In the genomic region with DNA sequence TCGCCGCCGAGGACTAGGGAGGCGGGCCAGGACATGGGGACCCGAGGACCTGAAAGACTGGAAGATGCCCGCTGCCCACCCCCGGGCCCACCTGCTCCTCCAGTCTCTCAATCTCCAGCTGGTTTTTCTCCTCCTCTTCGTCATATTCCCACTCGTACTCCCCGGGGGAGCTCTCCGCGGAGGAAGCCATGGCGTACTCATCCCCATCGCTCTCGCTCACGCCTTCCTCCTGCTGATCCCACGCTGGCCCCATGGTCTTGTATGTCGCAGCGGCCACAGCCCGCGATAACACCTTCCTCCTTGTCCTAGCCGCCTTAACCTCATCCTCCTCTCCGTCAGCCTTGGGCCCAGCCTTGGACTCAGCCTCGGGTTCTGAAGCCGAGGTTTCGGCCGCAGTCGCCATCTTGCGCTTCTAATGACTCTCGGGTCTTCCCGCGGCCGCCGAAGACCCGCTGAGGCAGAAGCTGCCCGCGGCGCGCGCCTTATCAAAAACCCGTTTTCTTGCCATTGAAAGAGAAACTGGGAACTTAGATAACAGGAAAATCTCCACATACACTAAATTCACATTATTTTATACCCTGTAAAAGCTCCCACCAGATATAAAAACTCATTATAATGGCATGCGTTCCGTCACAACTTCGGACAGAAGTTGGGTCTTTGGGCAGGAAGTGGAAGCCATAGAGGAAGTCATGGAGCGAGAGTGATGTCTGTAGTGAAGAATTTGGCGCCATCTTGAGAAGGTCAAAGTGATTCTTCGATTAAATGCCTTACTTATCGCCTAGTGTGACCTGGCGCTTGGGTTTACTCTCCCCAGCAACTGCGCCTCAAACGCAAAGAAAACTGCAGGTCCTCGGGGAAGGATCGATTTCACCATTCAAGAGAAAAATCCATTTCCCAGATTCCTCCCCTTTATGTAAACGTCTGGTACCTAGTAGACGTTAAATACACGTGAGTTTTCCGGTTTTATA, we compare ENCODE assay signal across 8 cellular contexts. TPM values are rescaled to one million over a fixed set of nuclear protein-coding genes. Genes with fewer than 3 reads are reported as not detected.
DNase-seq lines count a peak whose midpoint lies in the region; ATAC-seq and TF ChIP-seq lines count a peak whose summit lies in the region.

A gene with protein sequence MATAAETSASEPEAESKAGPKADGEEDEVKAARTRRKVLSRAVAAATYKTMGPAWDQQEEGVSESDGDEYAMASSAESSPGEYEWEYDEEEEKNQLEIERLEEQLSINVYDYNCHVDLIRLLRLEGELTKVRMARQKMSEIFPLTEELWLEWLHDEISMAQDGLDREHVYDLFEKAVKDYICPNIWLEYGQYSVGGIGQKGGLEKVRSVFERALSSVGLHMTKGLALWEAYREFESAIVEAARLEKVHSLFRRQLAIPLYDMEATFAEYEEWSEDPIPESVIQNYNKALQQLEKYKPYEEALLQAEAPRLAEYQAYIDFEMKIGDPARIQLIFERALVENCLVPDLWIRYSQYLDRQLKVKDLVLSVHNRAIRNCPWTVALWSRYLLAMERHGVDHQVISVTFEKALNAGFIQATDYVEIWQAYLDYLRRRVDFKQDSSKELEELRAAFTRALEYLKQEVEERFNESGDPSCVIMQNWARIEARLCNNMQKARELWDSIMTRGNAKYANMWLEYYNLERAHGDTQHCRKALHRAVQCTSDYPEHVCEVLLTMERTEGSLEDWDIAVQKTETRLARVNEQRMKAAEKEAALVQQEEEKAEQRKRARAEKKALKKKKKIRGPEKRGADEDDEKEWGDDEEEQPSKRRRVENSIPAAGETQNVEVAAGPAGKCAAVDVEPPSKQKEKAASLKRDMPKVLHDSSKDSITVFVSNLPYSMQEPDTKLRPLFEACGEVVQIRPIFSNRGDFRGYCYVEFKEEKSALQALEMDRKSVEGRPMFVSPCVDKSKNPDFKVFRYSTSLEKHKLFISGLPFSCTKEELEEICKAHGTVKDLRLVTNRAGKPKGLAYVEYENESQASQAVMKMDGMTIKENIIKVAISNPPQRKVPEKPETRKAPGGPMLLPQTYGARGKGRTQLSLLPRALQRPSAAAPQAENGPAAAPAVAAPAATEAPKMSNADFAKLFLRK (minus strand): TSS at position 422 of the 968 bp plus-strand sequence. CDS start 19 bp downstream, at position 403.

- H3K4me3 ChIP-seq in Loucy (ENCODE audit: low read length, poor library complexity, severe bottlenecking) (peak within 1 kb of the TSS; percentile 85), fibroblast of the aortic adventitia (ENCODE audit: low read depth, low read length) (peak within 1 kb of the TSS; percentile 99)

- peak within 1 kb of the TSS; percentile 97 for H3K9ac ChIP-seq in Loucy (ENCODE audit: low read depth, low read length, poor library complexity, severe bottlenecking)

- peaks cover 18% of the 10 kb centered on the region for H3K36me3 Mint-ChIP-seq in natural killer cell treated with Interleukin-12 subunit alpha and Interleukin-12 subunit beta and Interleukin-15 and Interleukin-18, amount 100 ng/mL, for 72 hours

- no peaks in the 10 kb centered on the region for H3K9me2 ChIP-seq in Loucy (replicated peaks; ENCODE audit: low read depth, low read length)

- TF ChIP-seq CTCF in Loucy (conservative IDR thresholded peaks at IDR 0.05; ENCODE audit: low read length) (no peak), fibroblast of the aortic adventitia (IDR thresholded peaks at IDR 0.05; ENCODE audit: insufficient read depth, low read length) (no peak)

- no peaks in the 10 kb centered on the region for H3K9me3 Mint-ChIP-seq in natural killer cell treated with Interleukin-12 subunit alpha and Interleukin-12 subunit beta and Interleukin-15 and Interleukin-18, amount 100 ng/mL, for 72 hours

- H3K4me2 ChIP-seq in Loucy (ENCODE audit: low read depth, low read length, poor library complexity, severe bottlenecking): peak within 1 kb of the TSS; percentile 100

- peak within 1 kb of the TSS; percentile 96 for H3K4me3 Mint-ChIP-seq in natural killer cell treated with Interleukin-12 subunit alpha and Interleukin-12 subunit beta and Interleukin-15 and Interleukin-18, amount 100 ng/mL, for 72 hours

- peaks cover 53% of the 10 kb centered on the region for H4K20me1 ChIP-seq in Loucy (ENCODE audit: insufficient read depth, low read length, poor library complexity, severe bottlenecking)

- no peaks in the 10 kb centered on the region for H3K27me3 Mint-ChIP-seq in natural killer cell treated with Interleukin-12 subunit alpha and Interleukin-12 subunit beta and Interleukin-15 and Interleukin-18, amount 100 ng/mL, for 72 hours

- ATAC-seq in natural killer cell treated with Interleukin-12 subunit alpha and Interleukin-12 subunit beta and Interleukin-15 and Interleukin-18, amount 100 ng/mL, for 72 hours: peak; percentile 57 to 74

- peaks cover 4% of the 10 kb centered on the region for H3K27me3 ChIP-seq in Loucy (ENCODE audit: insufficient read depth, low read length, poor library complexity, severe bottlenecking)

- H3F3A ChIP-seq in Loucy (ENCODE audit: low read depth): peaks cover 17% of the 10 kb centered on the region

- H3K9me3 ChIP-seq in Loucy (ENCODE audit: insufficient read depth, low read depth, low read length): no peaks in the 10 kb centered on the region

- no peaks in the 10 kb centered on the region for H3K36me3 ChIP-seq in Loucy (ENCODE audit: insufficient read depth, low read length)

- peaks cover 66% of the 10 kb centered on the region for H3K79me2 ChIP-seq in Loucy (ENCODE audit: insufficient read depth, low read length)

- peak within 1 kb of the TSS; percentile 99 for H3K27ac Mint-ChIP-seq in natural killer cell treated with Interleukin-12 subunit alpha and Interleukin-12 subunit beta and Interleukin-15 and Interleukin-18, amount 100 ng/mL, for 72 hours

- peak within 1 kb of the TSS; percentile 96 for H2AFZ ChIP-seq in Loucy (ENCODE audit: low read length)

- DNase-seq in EH (ENCODE audit: low read depth) (peak; percentile 89), GOT3 (lab: John Stamatoyannopoulos, UW) (peak; percentile 38), SHP77 (lab: John Stamatoyannopoulos, UW) (peak; percentile 75 to 82), fibroblast of the aortic adventitia (ENCODE audit: low read depth) (peak; percentile 92)
- peak; percentile 74 for DNase-seq in activated effector memory CD4-positive, alpha-beta T cell treated with Interleukin-2 at 50 U/mL for 16 hours
- peak; percentile 80 for DNase-seq in natural killer cell treated with Interleukin-12 subunit alpha and Interleukin-12 subunit beta and Interleukin-15 and Interleukin-18, amount 100 ng/mL, for 72 hours (ENCODE audit: low spot score)
- peak; percentile 81 for DNase-seq in stimulated activated naive CD4-positive, alpha-beta T cell treated with Interleukin-2 at 50 U/mL for 16 hours (lab: John Stamatoyannopoulos, UW)

- peaks cover 61% of the 10 kb centered on the region for H3K4me1 ChIP-seq in Loucy (ENCODE audit: insufficient read depth, low read length, poor library complexity, severe bottlenecking)

- peaks cover 35 to 48% of the 10 kb centered on the region in 2 donors for H3K4me1 Mint-ChIP-seq in natural killer cell treated with Interleukin-12 subunit alpha and Interleukin-12 subunit beta and Interleukin-15 and Interleukin-18, amount 100 ng/mL, for 72 hours (ENCODE audit: low read depth in 2 of 2)

RNA-seq across cellular contexts. Expression of the gene that starts here (rescaled TPM):
- total RNA-seq in fibroblast of the aortic adventitia (ENCODE audit: low replicate concordance): 46.6 and 105 TPM in 2 replicates
- total RNA-seq in natural killer cell treated with Interleukin-12 subunit alpha and Interleukin-12 subunit beta and Interleukin-15 and Interleukin-18, amount 100 ng/mL, for 72 hours: 100 to 1,000 TPM; 105 to 127 TPM

Comparison
In these comparisons a context has a peak if more than half of its experiments do, and no peak if none do; other contexts are left out.
1. Peak in every context shown above with its lines: DNase-seq, ATAC-seq and H3K4me3 ChIP-seq.
2. DNase-seq: peak in every context shown above with its lines; median percentile 92 in fibroblast of the aortic adventitia; 89 in EH; 81 in stimulated activated naive CD4-positive, alpha-beta T cell treated with Interleukin-2 at 50 U/mL for 16 hours; 80 in natural killer cell treated with Interleukin-12 subunit alpha and Interleukin-12 subunit beta and Interleukin-15 and Interleukin-18, amount 100 ng/mL, for 72 hours; 78 in SHP77; 74 in activated effector memory CD4-positive, alpha-beta T cell treated with Interleukin-2 at 50 U/mL for 16 hours; 38 in GOT3.